Comparison of ENCODE assay signal across 1 cellular context in the genomic region with DNA sequence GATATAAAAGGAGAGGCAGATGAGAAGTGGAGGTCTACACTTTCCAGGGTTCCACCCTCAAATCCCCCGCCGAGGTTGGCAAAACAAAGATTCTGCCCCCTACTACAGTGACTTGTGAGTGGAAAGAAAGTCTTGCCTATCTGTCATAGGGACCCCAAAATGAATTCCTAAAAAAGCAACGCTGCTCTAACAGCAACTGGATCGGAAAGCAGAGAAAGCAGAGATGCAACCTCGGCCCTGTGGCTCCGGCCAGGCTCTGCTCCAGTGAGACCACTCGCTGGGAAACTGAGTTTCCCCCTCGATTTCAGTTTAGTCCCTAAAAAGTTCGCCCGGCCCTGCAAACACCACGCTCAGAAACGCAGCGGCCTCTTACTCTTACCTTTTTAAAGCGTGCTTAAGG.
TF ChIP-seq lines count a peak whose summit lies in the region.

No MANE protein-coding gene starts in this region.

TF ChIP-seq in WTC11, 78 proteins besides CTCF, POLR2A, EP300 and RAD21 (continued from another document):
- TF ChIP-seq NR3C1 (CRISPR knock-in tag; conservative IDR thresholded peaks at IDR 0.05; ENCODE audit: low read depth) (no peak), GABPB1 (CRISPR knock-in tag; IDR thresholded peaks at IDR 0.05) (no peak), ZNF219 (CRISPR knock-in tag; IDR thresholded peaks at IDR 0.05; ENCODE audit: borderline replicate concordance) (no peak), ZNF416 (CRISPR knock-in tag; IDR thresholded peaks at IDR 0.05) (no peak), ZNF138 (CRISPR knock-in tag; conservative IDR thresholded peaks at IDR 0.05) (no peak), ELF4 (CRISPR knock-in tag; IDR thresholded peaks at IDR 0.05; ENCODE audit: low read depth) (no peak), ZBTB43 (CRISPR knock-in tag; IDR thresholded peaks at IDR 0.05) (no peak), NR1H2 (CRISPR knock-in tag; IDR thresholded peaks at IDR 0.05) (no peak), MXD4 (CRISPR knock-in tag; IDR thresholded peaks at IDR 0.05; ENCODE audit: borderline replicate concordance) (no peak)
